Comparison of ENCODE assay signal across 20 cellular contexts in the genomic region with DNA sequence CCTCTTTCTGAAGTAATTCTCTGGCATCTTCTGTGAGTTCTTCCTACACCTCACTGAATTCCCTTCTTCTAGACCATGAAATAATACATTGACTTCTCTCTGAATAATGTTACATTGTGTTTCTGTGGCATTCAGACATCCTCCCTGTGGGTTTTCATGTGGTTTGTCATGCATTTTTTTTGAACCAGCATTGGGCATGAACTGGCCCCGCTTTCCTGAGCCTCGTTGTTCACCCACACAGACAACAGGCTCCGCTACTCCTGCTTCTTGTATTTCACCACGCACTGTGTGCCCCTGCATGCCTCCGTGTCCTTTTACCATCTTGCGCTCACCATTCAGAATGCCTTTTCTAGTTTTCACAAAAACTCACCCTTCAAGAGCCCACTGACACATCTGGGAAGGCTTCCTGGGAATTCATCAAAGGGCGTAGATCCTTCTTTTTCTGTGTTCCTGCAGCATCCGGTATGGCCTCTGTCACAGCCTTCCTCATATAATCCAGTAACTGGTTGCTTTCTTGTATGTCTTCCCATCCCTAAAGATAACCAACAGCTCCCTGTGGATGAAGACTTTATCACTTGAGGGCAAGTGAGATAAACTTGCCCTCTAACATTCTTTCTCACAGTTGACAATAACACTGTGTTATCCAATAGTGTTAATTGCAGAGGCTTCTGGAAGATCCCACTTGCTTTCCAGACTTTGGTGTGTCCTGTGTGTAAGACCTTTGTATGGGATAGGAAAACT.
"Had no signal": no experiment of that assay in that cellular context is flagged by ENCODE, and none has a peak within 500 bp of the region (broad histone marks: within the 10 kb centered on the region; RNA-seq: fewer than 3 reads in every experiment).

No MANE protein-coding gene starts in this region.

- H3K27me3 ChIP-seq: brain microvascular endothelial cell, gastrocnemius medialis, heart right ventricle, right atrium auricular region, suprapubic skin, transverse colon, vagina had no signal

- H3K27ac Mint-ChIP-seq: activated naive CD8-positive, alpha-beta T cell; progenitor cell of endocrine pancreas; stimulated activated naive CD8-positive, alpha-beta T cell treated with anti-CD3 and anti-CD28 coated beads, Interleukin-15, Interleukin-2, amounts not matched to agents 100 ng/mL and 50 ng/mL, for 24 hours had no signal

- H3K9me3 ChIP-seq: gastrocnemius medialis, right atrium auricular region, suprapubic skin, transverse colon, vagina had no signal

- H3K27me3 Mint-ChIP-seq: stimulated activated naive CD8-positive, alpha-beta T cell treated with anti-CD3 and anti-CD28 coated beads, Interleukin-15, Interleukin-2, amounts not matched to agents 100 ng/mL and 50 ng/mL, for 24 hours had no signal

- H3K4me1 ChIP-seq: gastrocnemius medialis, right atrium auricular region, suprapubic skin, transverse colon, vagina had no signal

- H3K4me3 Mint-ChIP-seq: activated naive CD8-positive, alpha-beta T cell; stimulated activated naive CD8-positive, alpha-beta T cell treated with anti-CD3 and anti-CD28 coated beads, Interleukin-15, Interleukin-2, amounts not matched to agents 100 ng/mL and 50 ng/mL, for 24 hours had no signal

- DNase-seq: activated CD4-positive, alpha-beta T cell treated with anti-CD3 and anti-CD28 coated beads, Interleukin-2, amount 50 U/mL, for 48 hours; activated gamma-delta T cell; brain microvascular endothelial cell; gastrocnemius medialis; heart right ventricle; occipital lobe; stimulated activated CD4-positive, alpha-beta T cell treated with anti-CD3 and anti-CD28 coated beads, Interleukin-15, amount 100 ng/mL, for 24 hours; stimulated activated CD4-positive, alpha-beta T cell treated with anti-CD3 and anti-CD28 coated beads, Interleukin-2, amount 100 ng/mL, for 48 hours; SW 1271; T-helper 2 cell; transverse colon; WERI-Rb-1 had no signal

- H3K36me3 ChIP-seq: brain microvascular endothelial cell, gastrocnemius medialis, heart right ventricle, right atrium auricular region, suprapubic skin, transverse colon, vagina, WERI-Rb-1 had no signal

- H3K36me3 Mint-ChIP-seq: activated naive CD8-positive, alpha-beta T cell had no signal

- H3K4me3 ChIP-seq: coronary artery, gastrocnemius medialis, heart right ventricle, right atrium auricular region, skin epidermis, suprapubic skin, transverse colon, vagina had no signal

- H3K9me3 Mint-ChIP-seq: stimulated activated naive CD8-positive, alpha-beta T cell treated with anti-CD3 and anti-CD28 coated beads, Interleukin-15, Interleukin-2, amounts not matched to agents 100 ng/mL and 50 ng/mL, for 24 hours had no signal

- H3K27ac ChIP-seq: brain microvascular endothelial cell, coronary artery, gastrocnemius medialis, heart right ventricle, right atrium auricular region, skin epidermis, suprapubic skin, transverse colon, vagina, WERI-Rb-1 had no signal
